In genomic region chr10:71316081-71316785, GRCh38 we compare ENCODE assay signal across 18 cellular contexts.
DNase-seq lines count a peak whose midpoint lies in the region; ATAC-seq and TF ChIP-seq lines count a peak whose summit lies in the region.
"Had no signal": no experiment of that assay in that cellular context is flagged by ENCODE, and none has a peak within 500 bp of the region (broad histone marks: within the 10 kb centered on the region; RNA-seq: fewer than 3 reads in every experiment).

No MANE protein-coding gene starts in this region.

- no peaks in the 10 kb centered on the region for H3K36me3 Mint-ChIP-seq in activated T-cell treated with anti-CD3 and anti-CD28 coated beads, Interleukin-2, amount 50 U/mL, for 24 hours (ENCODE audit: low read depth)
- H3K36me3 Mint-ChIP-seq in central memory CD8-positive, alpha-beta T cell (ENCODE audit: insufficient read depth), result peaks cover 3% of the 10 kb centered on the region

- no peak overlapping the region for H3K4me3 ChIP-seq in NB4 (ENCODE audit: low read depth, low read length)

- H3K27ac Mint-ChIP-seq in activated T-cell treated with anti-CD3 and anti-CD28 coated beads, Interleukin-2, amount 50 U/mL, for 24 hours, result peak overlapping the region; percentile 8
- peak overlapping the region; percentile 65 for H3K27ac Mint-ChIP-seq in central memory CD8-positive, alpha-beta T cell (ENCODE audit: low read depth)
- H3K27ac Mint-ChIP-seq: effector memory CD8-positive, alpha-beta T cell had no signal

- no peak for TF ChIP-seq CTCF in NB4 (IDR thresholded peaks at IDR 0.05; ENCODE audit: low read depth, low read length)

- no peak for DNase-seq in activated T-cell treated with anti-CD3 and anti-CD28 coated beads, Interleukin-2, amount 50 U/mL, for 24 hours
- no peak for DNase-seq in activated T-cell treated with anti-CD3 and anti-CD28 coated beads, Interleukin-2, amount 50 U/mL, for 1 hour
- DNase-seq in NB4 (ENCODE audit: low read depth) (peak; percentile 49), superior temporal gyrus (ENCODE audit: extremely low spot score) (peak; percentile 27), NK-92 (lab: John Stamatoyannopoulos, UW; ENCODE audit: unreplicated experiment) (no peak), 8988T (no peak)
- DNase-seq in central memory CD8-positive, alpha-beta T cell (ENCODE audit: low spot score in 2 of 2), result no peak
- DNase-seq: activated CD4-positive, alpha-beta T cell treated with anti-CD3 and anti-CD28 coated beads, Interleukin-2, amount 50 U/mL, for 4 hours; activated gamma-delta T cell; brain microvascular endothelial cell; effector memory CD8-positive, alpha-beta T cell; foreskin keratinocyte; NCI-H1417 treated with DMSO at 0.1 percent for 48 hours; NCI-H446 treated with DMSO at 0.1 percent for 48 hours; PC-3; stimulated activated naive CD4-positive, alpha-beta T cell had no signal

- no peaks in the 10 kb centered on the region for H3K9me3 Mint-ChIP-seq in activated T-cell treated with anti-CD3 and anti-CD28 coated beads, Interleukin-2, amount 50 U/mL, for 24 hours
- H3K9me3 Mint-ChIP-seq in central memory CD8-positive, alpha-beta T cell, result no peaks in the 10 kb centered on the region
- H3K9me3 Mint-ChIP-seq: effector memory CD8-positive, alpha-beta T cell had no signal

- H3K4me1 Mint-ChIP-seq in activated T-cell treated with anti-CD3 and anti-CD28 coated beads, Interleukin-2, amount 50 U/mL, for 24 hours (ENCODE audit: low read depth), result peaks cover 41% of the 10 kb centered on the region
- H3K4me1 Mint-ChIP-seq in central memory CD8-positive, alpha-beta T cell, result peaks cover 17% of the 10 kb centered on the region

- H3K27me3 Mint-ChIP-seq in activated T-cell treated with anti-CD3 and anti-CD28 coated beads, Interleukin-2, amount 50 U/mL, for 24 hours, result peaks cover 12% of the 10 kb centered on the region
- H3K27me3 Mint-ChIP-seq in central memory CD8-positive, alpha-beta T cell, result peaks cover 15% of the 10 kb centered on the region

- no peak for ATAC-seq in central memory CD8-positive, alpha-beta T cell (replicated peaks; ENCODE audit: extremely low read depth, poor library complexity, severe bottlenecking)
- ATAC-seq in GM18502 (IDR thresholded peaks at IDR 0.05; ENCODE audit: poor library complexity, unreplicated experiment), result no peak
- ATAC-seq: effector memory CD8-positive, alpha-beta T cell; foreskin keratinocyte; PC-3; sciatic nerve had no signal

- no peak for TF ChIP-seq POLR2A in NB4 (IDR thresholded peaks at IDR 0.05; ENCODE audit: extremely low read depth, insufficient read length)

- no peak overlapping the region for H3K4me3 Mint-ChIP-seq in activated T-cell treated with anti-CD3 and anti-CD28 coated beads, Interleukin-2, amount 50 U/mL, for 24 hours
- no peak overlapping the region for H3K4me3 Mint-ChIP-seq in central memory CD8-positive, alpha-beta T cell
- H3K4me3 Mint-ChIP-seq: effector memory CD8-positive, alpha-beta T cell had no signal

Comparison
In these comparisons a context has a peak if more than half of its experiments do, and no peak if none do; other contexts are left out.
1. DNase-seq: peak in NB4 (single experiment) and superior temporal gyrus (single experiment); none in activated T-cell treated with anti-CD3 and anti-CD28 coated beads, Interleukin-2, amount 50 U/mL, for 24 hours (single experiment), activated T-cell treated with anti-CD3 and anti-CD28 coated beads, Interleukin-2, amount 50 U/mL, for 1 hour (single experiment), central memory CD8-positive, alpha-beta T cell (0 of 2), NK-92 (single experiment) and 8988T (single experiment).